Comparison of ENCODE assay signal across 1 cellular context in the genomic region with DNA sequence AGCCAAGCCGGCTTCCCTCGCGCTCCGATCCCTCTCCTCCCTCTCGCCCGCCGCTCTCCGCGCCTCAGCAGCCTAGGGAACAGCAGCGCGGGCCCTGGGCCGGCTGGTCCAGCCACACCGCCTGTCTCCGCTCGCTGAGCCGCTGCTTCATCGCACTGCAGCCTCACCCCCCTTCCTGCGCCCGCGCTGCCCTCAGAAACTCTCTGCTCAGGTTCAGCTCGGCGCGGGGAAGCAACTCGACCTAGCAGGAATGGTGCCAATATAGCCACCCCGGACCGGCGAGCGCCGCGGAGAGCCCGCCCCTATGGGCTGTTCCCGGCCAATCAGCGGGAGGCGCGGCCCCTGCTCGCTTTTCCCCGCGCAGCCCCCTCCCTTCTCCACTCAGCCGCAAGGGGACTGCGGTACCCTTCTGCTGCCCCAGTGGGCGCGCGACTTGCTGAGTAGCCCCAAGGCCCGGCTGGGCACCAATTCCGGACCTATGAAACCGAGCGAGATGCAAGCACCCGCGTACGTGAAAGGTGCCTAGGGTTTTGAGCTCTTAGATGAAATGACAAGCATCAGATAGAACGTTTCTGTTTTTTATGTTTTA.
A peak's percentile ranks its signal among the peaks of the same experiment; 100 is the strongest.
TF ChIP-seq lines count a peak whose summit lies in the region.

A gene with protein sequence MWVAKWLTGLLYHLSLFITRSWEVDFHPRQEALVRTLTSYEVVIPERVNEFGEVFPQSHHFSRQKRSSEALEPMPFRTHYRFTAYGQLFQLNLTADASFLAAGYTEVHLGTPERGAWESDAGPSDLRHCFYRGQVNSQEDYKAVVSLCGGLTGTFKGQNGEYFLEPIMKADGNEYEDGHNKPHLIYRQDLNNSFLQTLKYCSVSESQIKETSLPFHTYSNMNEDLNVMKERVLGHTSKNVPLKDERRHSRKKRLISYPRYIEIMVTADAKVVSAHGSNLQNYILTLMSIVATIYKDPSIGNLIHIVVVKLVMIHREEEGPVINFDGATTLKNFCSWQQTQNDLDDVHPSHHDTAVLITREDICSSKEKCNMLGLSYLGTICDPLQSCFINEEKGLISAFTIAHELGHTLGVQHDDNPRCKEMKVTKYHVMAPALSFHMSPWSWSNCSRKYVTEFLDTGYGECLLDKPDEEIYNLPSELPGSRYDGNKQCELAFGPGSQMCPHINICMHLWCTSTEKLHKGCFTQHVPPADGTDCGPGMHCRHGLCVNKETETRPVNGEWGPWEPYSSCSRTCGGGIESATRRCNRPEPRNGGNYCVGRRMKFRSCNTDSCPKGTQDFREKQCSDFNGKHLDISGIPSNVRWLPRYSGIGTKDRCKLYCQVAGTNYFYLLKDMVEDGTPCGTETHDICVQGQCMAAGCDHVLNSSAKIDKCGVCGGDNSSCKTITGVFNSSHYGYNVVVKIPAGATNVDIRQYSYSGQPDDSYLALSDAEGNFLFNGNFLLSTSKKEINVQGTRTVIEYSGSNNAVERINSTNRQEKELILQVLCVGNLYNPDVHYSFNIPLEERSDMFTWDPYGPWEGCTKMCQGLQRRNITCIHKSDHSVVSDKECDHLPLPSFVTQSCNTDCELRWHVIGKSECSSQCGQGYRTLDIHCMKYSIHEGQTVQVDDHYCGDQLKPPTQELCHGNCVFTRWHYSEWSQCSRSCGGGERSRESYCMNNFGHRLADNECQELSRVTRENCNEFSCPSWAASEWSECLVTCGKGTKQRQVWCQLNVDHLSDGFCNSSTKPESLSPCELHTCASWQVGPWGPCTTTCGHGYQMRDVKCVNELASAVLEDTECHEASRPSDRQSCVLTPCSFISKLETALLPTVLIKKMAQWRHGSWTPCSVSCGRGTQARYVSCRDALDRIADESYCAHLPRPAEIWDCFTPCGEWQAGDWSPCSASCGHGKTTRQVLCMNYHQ (N-terminal part only) (minus strand): TSS at position 233 of the 589 bp plus-strand sequence. CDS start 282 bp downstream, outside the sequence.

TF ChIP-seq in WTC11, 78 proteins besides CTCF, POLR2A, EP300 and RAD21 (continued from another document):
- TF ChIP-seq ZNF532 (CRISPR knock-in tag; IDR thresholded peaks at IDR 0.05; ENCODE audit: borderline replicate concordance) (no peak), GTF2I (CRISPR knock-in tag; conservative IDR thresholded peaks at IDR 0.05) (no peak), E2F5 (CRISPR knock-in tag; IDR thresholded peaks at IDR 0.05) (peak; percentile 64; the same call in 1 of the 2 replicates), IRF2 (CRISPR knock-in tag; IDR thresholded peaks at IDR 0.05; ENCODE audit: borderline replicate concordance, low read depth) (no peak), ZNF396 (CRISPR knock-in tag; IDR thresholded peaks at IDR 0.05; ENCODE audit: borderline replicate concordance) (no peak), NFATC4 (CRISPR knock-in tag; IDR thresholded peaks at IDR 0.05) (no peak), ZNF263 (CRISPR knock-in tag; IDR thresholded peaks at IDR 0.05; ENCODE audit: low read depth) (no peak)
- TF ChIP-seq, protein P1, sequence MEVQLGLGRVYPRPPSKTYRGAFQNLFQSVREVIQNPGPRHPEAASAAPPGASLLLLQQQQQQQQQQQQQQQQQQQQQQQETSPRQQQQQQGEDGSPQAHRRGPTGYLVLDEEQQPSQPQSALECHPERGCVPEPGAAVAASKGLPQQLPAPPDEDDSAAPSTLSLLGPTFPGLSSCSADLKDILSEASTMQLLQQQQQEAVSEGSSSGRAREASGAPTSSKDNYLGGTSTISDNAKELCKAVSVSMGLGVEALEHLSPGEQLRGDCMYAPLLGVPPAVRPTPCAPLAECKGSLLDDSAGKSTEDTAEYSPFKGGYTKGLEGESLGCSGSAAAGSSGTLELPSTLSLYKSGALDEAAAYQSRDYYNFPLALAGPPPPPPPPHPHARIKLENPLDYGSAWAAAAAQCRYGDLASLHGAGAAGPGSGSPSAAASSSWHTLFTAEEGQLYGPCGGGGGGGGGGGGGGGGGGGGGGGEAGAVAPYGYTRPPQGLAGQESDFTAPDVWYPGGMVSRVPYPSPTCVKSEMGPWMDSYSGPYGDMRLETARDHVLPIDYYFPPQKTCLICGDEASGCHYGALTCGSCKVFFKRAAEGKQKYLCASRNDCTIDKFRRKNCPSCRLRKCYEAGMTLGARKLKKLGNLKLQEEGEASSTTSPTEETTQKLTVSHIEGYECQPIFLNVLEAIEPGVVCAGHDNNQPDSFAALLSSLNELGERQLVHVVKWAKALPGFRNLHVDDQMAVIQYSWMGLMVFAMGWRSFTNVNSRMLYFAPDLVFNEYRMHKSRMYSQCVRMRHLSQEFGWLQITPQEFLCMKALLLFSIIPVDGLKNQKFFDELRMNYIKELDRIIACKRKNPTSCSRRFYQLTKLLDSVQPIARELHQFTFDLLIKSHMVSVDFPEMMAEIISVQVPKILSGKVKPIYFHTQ (CRISPR knock-in tag; IDR thresholded peaks at IDR 0.05): no peak
TF ChIP-seq in WTC11: peak in this region for 11.
